Comparison of ENCODE assay signal across 9 cellular contexts in the genomic region with DNA sequence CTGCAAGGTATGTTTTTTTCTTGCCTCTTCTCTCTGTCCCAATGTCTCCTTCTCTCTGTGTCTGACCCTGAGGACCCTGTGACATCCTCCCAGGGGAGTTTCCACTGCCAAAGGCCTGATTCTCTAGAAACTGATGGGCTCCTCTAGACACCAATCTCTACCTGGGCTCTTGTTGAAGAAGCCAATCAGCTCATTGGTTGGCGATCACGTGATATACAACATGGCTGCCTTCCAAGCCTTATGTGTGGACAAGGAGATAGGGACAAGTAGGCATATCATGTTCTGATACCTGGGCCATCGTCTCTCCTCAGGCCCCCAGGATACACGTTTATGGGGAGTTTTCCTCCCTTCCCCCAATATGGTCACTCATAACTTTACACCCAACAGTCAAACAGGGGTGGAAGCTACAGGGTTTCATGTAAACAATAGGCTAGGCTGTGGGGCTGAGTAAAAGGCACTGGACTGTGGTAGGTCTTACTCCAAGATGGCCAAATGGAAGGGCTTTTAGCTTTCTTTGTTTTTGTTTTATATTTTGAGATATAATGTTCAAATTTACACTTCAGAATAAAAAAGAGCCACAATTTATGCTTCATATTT. TPM values are rescaled to one million over a fixed set of nuclear protein-coding genes. Genes with fewer than 3 reads are reported as not detected.
A peak's percentile ranks its signal among the peaks of the same experiment; 100 is the strongest.
DNase-seq lines count a peak whose midpoint lies in the region; ATAC-seq, FAIRE-seq and TF ChIP-seq lines count a peak whose summit lies in the region.
"Not testable (repeated sequence)": the region's sequence is repeated elsewhere in the genome, so short reads cannot be mapped to it uniquely, and the experiment has no call there.
"Had no signal": no experiment of that assay in that cellular context is flagged by ENCODE, and none has a peak within 500 bp of the region (broad histone marks: within the 10 kb centered on the region; RNA-seq: fewer than 3 reads in every experiment).

No MANE protein-coding gene starts in this region.

- not testable (repeated sequence) for H3K9me3 Mint-ChIP-seq in WTC11, neural progenitor cell

- H3F3A ChIP-seq in neural progenitor cell (ENCODE audit: low read depth): not testable (repeated sequence)

- not testable (repeated sequence) for H4K20me1 ChIP-seq in neural progenitor cell (ENCODE audit: low read depth)

- not testable (repeated sequence) for H3K4me1 Mint-ChIP-seq in WTC11, neural progenitor cell

- not testable (repeated sequence) for H3K36me3 Mint-ChIP-seq in WTC11, neural progenitor cell

- H3K4me1 ChIP-seq in neural progenitor cell: not testable (repeated sequence)

- not testable (repeated sequence) for TF ChIP-seq CTCF in WTC11 (IDR thresholded peaks at IDR 0.05); bronchial epithelial cell (IDR thresholded peaks at IDR 0.05; ENCODE audit: insufficient read depth, low read length, severe bottlenecking); neural progenitor cell (IDR thresholded peaks at IDR 0.05)

- H3K4me3 Mint-ChIP-seq in WTC11, neural progenitor cell: not testable (repeated sequence)

- not testable (repeated sequence) for H3K9ac ChIP-seq in neural progenitor cell

- H3K27ac ChIP-seq in neural progenitor cell: not testable (repeated sequence)

- POLR2A ChIA-PET in WTC11 (lab: Charles Lee): not testable (repeated sequence)

- ATAC-seq in WTC11: not testable (repeated sequence)

- H3K4me2 ChIP-seq in neural progenitor cell: not testable (repeated sequence)

- H3K36me3 ChIP-seq in bronchial epithelial cell (ENCODE audit: control insufficient read depth, insufficient read depth, low read length); neural progenitor cell: not testable (repeated sequence)

- CTCF ChIA-PET in WTC11 (lab: Charles Lee): not testable (repeated sequence)

- not testable (repeated sequence) for H3K4me3 ChIP-seq in bronchial epithelial cell (ENCODE audit: low read depth, low read length); neural progenitor cell

- H3K27me3 ChIP-seq in bronchial epithelial cell (ENCODE audit: control insufficient read depth, insufficient read depth, low read length); neural progenitor cell: not testable (repeated sequence)

- peak in 71 of 76 experiments; percentile 18 to 86 (median 59) for DNase-seq in HUDEP-2 (lab: John Stamatoyannopoulos, UW; ENCODE audit: unreplicated experiment in 76 of 76)
- peak; percentile 64 for DNase-seq in NCI-H2171 treated with DMSO at 0.1 percent for 48 hours (lab: John Stamatoyannopoulos, UW)
- not testable (repeated sequence) for DNase-seq in WTC11 (ENCODE audit: low spot score); bronchial epithelial cell (ENCODE audit: low read depth); neural progenitor cell (ENCODE audit: low spot score)

- peak; percentile 36 for FAIRE-seq in bronchial epithelial cell (lab: Jason Lieb, UNC)

- H2AFZ ChIP-seq in neural progenitor cell (replicated peaks): not testable (repeated sequence)

- H3K27me3 Mint-ChIP-seq in WTC11 (ENCODE audit: low read depth): peaks cover 18% of the 10 kb centered on the region
- H3K27me3 Mint-ChIP-seq in neural progenitor cell (ENCODE audit: insufficient read depth, low read depth): not testable (repeated sequence)

- not testable (repeated sequence) for H3K9me3 ChIP-seq in neural progenitor cell (ENCODE audit: low read depth)

- H3K27ac Mint-ChIP-seq in WTC11: not testable (repeated sequence)
- H3K27ac Mint-ChIP-seq in neural progenitor cell: peak overlapping the region; percentile 79

- not testable (repeated sequence) for H3K79me2 ChIP-seq in neural progenitor cell (ENCODE audit: low read depth)

TF ChIP-seq in WTC11, 78 proteins besides CTCF, POLR2A, EP300 and RAD21:
- TF ChIP-seq, protein P1, sequence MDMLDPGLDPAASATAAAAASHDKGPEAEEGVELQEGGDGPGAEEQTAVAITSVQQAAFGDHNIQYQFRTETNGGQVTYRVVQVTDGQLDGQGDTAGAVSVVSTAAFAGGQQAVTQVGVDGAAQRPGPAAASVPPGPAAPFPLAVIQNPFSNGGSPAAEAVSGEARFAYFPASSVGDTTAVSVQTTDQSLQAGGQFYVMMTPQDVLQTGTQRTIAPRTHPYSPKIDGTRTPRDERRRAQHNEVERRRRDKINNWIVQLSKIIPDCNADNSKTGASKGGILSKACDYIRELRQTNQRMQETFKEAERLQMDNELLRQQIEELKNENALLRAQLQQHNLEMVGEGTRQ (CRISPR knock-in tag; IDR thresholded peaks at IDR 0.05): peak; percentile 55

RNA-seq across cellular contexts. Expression of a gene that starts 11.6 kb away (rescaled TPM):
- not detected in 3 replicates for total RNA-seq in WTC11 (2021)
- not detected in 2 replicates for total RNA-seq in bronchial epithelial cell
- total RNA-seq in neural progenitor cell (ENCODE audit: low replicate concordance): not detected in 2 replicates
- total RNA-seq: CD8-positive, alpha-beta memory T cell; H4; M059J; Right ventricle myocardium superior had no signal

RNA-seq across cellular contexts. Expression of a gene that starts 13.7 kb away (rescaled TPM):
- total RNA-seq in WTC11 (2021) (0.50 to 1.2 TPM (median 1.1 TPM) in 3 replicates), bronchial epithelial cell (not detected in 2 replicates), neural progenitor cell (ENCODE audit: low replicate concordance) (not detected in 2 replicates)
- total RNA-seq: CD8-positive, alpha-beta memory T cell had no signal

RNA-seq across cellular contexts. Expression of a gene that starts 17.4 kb away (rescaled TPM):
- total RNA-seq in WTC11 (2021): 72.5 to 79.2 TPM (median 79.0 TPM) in 3 replicates
- total RNA-seq in bronchial epithelial cell: 15.8 and 26.5 TPM in 2 replicates
- 35.6 and 52.7 TPM in 2 replicates for total RNA-seq in neural progenitor cell (ENCODE audit: low replicate concordance)

RNA-seq across cellular contexts. Expression of a gene that starts 19.4 kb away (rescaled TPM):
- total RNA-seq in WTC11 (2021): 194 to 238 TPM (median 205 TPM) in 3 replicates
- 41.1 and 59.9 TPM in 2 replicates for total RNA-seq in bronchial epithelial cell
- total RNA-seq in neural progenitor cell (ENCODE audit: low replicate concordance): 34.5 and 85.3 TPM in 2 replicates

RNA-seq across cellular contexts. Expression of a gene that starts 27.0 kb away (rescaled TPM):
- total RNA-seq in WTC11 (2021) (3.6 to 5.8 TPM (median 3.6 TPM) in 3 replicates), bronchial epithelial cell (under 0.01 and 1.2 TPM in 2 replicates), neural progenitor cell (ENCODE audit: low replicate concordance) (not detected in 2 replicates)
- total RNA-seq: CD8-positive, alpha-beta memory T cell had no signal
